18 cellular contexts compared by ENCODE assay signal in the genomic region with DNA sequence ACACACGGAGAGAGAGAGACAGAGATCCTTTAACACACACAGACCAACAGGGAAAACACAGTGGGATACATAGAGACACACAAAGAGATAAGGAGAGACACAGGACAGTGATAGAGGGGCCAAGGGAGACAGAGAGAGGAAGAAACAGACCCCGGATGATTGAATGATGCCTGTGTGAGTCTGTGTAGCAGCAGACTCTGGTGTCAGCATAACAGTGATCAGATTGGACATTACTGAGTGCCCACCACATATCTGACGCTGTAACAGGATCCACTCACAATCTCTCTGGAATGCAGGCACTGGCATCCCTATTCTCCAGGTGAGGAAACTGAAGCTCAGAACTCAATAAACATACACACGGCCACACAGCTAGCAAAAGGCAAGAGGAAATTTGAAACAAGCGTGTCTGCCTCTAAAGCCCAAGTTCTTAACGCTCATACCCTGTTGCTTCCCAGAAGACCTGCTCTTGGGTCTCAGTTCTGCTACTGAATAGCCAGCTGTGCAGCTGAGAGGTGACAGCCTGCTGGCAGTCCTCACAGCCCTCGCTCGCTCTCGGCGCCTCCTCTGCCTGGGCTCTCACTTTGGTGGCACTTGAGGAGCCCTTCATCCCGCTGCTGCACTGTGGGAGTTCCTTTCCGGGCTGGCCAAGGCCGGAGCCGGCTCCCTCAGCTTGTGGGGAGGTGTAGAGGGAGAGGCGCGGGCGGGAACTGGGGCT.
DNase-seq lines count a peak whose midpoint lies in the region; TF ChIP-seq lines count a peak whose summit lies in the region.
"Had no signal": no experiment of that assay in that cellular context is flagged by ENCODE, and none has a peak within 500 bp of the region (broad histone marks: within the 10 kb centered on the region; RNA-seq: fewer than 3 reads in every experiment).

No MANE protein-coding gene starts in this region.

- peaks cover 18% of the 10 kb centered on the region for H3K4me1 ChIP-seq in ectodermal cell (ENCODE audit: control insufficient read depth, insufficient read depth, low read length)
- H3K4me1 ChIP-seq: left lung, thyroid gland had no signal

- H3K36me3 Mint-ChIP-seq in nephron progenitor cell (ENCODE audit: low read depth), result no peaks in the 10 kb centered on the region
- no peaks in the 10 kb centered on the region for H3K36me3 Mint-ChIP-seq in immature natural killer cell
- H3K36me3 Mint-ChIP-seq in type B pancreatic cell, result no peaks in the 10 kb centered on the region
- H3K36me3 Mint-ChIP-seq: activated naive CD8-positive, alpha-beta T cell treated with anti-CD3 and anti-CD28 coated beads for 36 hours; brain; CD4-positive, CD25-positive, alpha-beta regulatory T cell; stimulated activated naive B cell treated with anti-CD40 and anti-IgM and Interleukin-4, amounts not matched to agents 10 μg/mL and 1 μg/mL and 100 μg/mL, for 72 hours had no signal

- H3K9me3 Mint-ChIP-seq in nephron progenitor cell (no peaks in the 10 kb centered on the region), immature natural killer cell (peaks cover 0 to 2% (median 0%) of the 10 kb centered on the region in 6 donors), type B pancreatic cell (no peaks in the 10 kb centered on the region)
- H3K9me3 Mint-ChIP-seq: activated naive CD8-positive, alpha-beta T cell treated with anti-CD3 and anti-CD28 coated beads for 36 hours; activated T-helper 17 cell treated with anti-CD3 and anti-CD28 coated beads, Interleukin-2, amount 50 U/mL, for 72 hours; CD4-positive, CD25-positive, alpha-beta regulatory T cell had no signal

- H3K27me3 ChIP-seq in ectodermal cell (ENCODE audit: control insufficient read depth, insufficient read depth, low read length, poor library complexity, severe bottlenecking), result no peaks in the 10 kb centered on the region
- H3K27me3 ChIP-seq: thyroid gland had no signal

- no peak overlapping the region for H3K4me3 ChIP-seq in ectodermal cell (ENCODE audit: insufficient read depth, low read depth, low read length)
- H3K4me3 ChIP-seq: coronary artery, left lung, thyroid gland had no signal

- no peak overlapping the region for H3K4me3 Mint-ChIP-seq in nephron progenitor cell
- H3K4me3 Mint-ChIP-seq in immature natural killer cell, result no peak overlapping the region
- H3K4me3 Mint-ChIP-seq in type B pancreatic cell, result no peak overlapping the region
- H3K4me3 Mint-ChIP-seq: activated naive CD8-positive, alpha-beta T cell treated with anti-CD3 and anti-CD28 coated beads for 36 hours; activated T-helper 17 cell treated with anti-CD3 and anti-CD28 coated beads, Interleukin-2, amount 50 U/mL, for 72 hours; CD4-positive, CD25-positive, alpha-beta regulatory T cell; stimulated activated naive B cell treated with anti-CD40 and anti-IgM and Interleukin-4, amounts not matched to agents 10 μg/mL and 1 μg/mL and 100 μg/mL, for 72 hours had no signal

- no peaks in the 10 kb centered on the region for H3K36me3 ChIP-seq in ectodermal cell (ENCODE audit: control insufficient read depth, insufficient read depth, low read length)
- H3K36me3 ChIP-seq: left lung, thyroid gland had no signal

- H3K9me3 ChIP-seq in ectodermal cell (ENCODE audit: control insufficient read depth, low read length), result no peaks in the 10 kb centered on the region
- H3K9me3 ChIP-seq: left lung, thyroid gland had no signal

- peaks cover 56% of the 10 kb centered on the region for H3K4me1 Mint-ChIP-seq in nephron progenitor cell
- H3K4me1 Mint-ChIP-seq in immature natural killer cell, result no peaks in the 10 kb centered on the region
- peaks cover 7% of the 10 kb centered on the region for H3K4me1 Mint-ChIP-seq in type B pancreatic cell (ENCODE audit: unreplicated experiment)
- H3K4me1 Mint-ChIP-seq: activated naive CD8-positive, alpha-beta T cell treated with anti-CD3 and anti-CD28 coated beads for 36 hours; activated T-helper 17 cell treated with anti-CD3 and anti-CD28 coated beads, Interleukin-2, amount 50 U/mL, for 72 hours; CD4-positive, CD25-positive, alpha-beta regulatory T cell; stimulated activated naive B cell treated with anti-CD40 and anti-IgM and Interleukin-4, amounts not matched to agents 10 μg/mL and 1 μg/mL and 100 μg/mL, for 72 hours had no signal

- H3K27ac Mint-ChIP-seq in nephron progenitor cell (no peak overlapping the region), immature natural killer cell (no peak overlapping the region), type B pancreatic cell (no peak overlapping the region)
- H3K27ac Mint-ChIP-seq: activated naive CD8-positive, alpha-beta T cell treated with anti-CD3 and anti-CD28 coated beads for 36 hours; activated T-helper 17 cell treated with anti-CD3 and anti-CD28 coated beads, Interleukin-2, amount 50 U/mL, for 72 hours; CD4-positive, CD25-positive, alpha-beta regulatory T cell; stimulated activated naive B cell treated with anti-CD40 and anti-IgM and Interleukin-4, amounts not matched to agents 10 μg/mL and 1 μg/mL and 100 μg/mL, for 72 hours had no signal

- H3K27ac ChIP-seq in ectodermal cell (ENCODE audit: insufficient read depth, low read depth, low read length, poor library complexity, severe bottlenecking), result peak overlapping the region; percentile 92
- H3K27ac ChIP-seq: coronary artery, left lung, thyroid gland had no signal

- TF ChIP-seq CTCF in nephron progenitor cell (IDR thresholded peaks at IDR 0.05) (no peak), type B pancreatic cell (conservative IDR thresholded peaks at IDR 0.05) (no peak)

- 49 to 51% methylated on average over 16 to 17 of the region's 17 CpGs for WGBS in ectodermal cell, 2 experiments

- DNase-seq in DMS79 treated with DMSO at 0.1 percent for 48 hours (lab: John Stamatoyannopoulos, UW) (peak; percentile 55), NCI-H146 (lab: John Stamatoyannopoulos, UW) (peak; percentile 64), nephron progenitor cell (peak; percentile 51), immature natural killer cell (no peak), type B pancreatic cell (ENCODE audit: extremely low spot score, unreplicated experiment) (no peak), NCI-H187 treated with DMSO at 0.1 percent for 48 hours (lab: John Stamatoyannopoulos, UW) (no peak), dermis blood vessel endothelial cell (no peak)
- DNase-seq: activated naive CD8-positive, alpha-beta T cell treated with anti-CD3 and anti-CD28 coated beads for 36 hours; CD4-positive, CD25-positive, alpha-beta regulatory T cell; DND-41; foreskin melanocyte; left lung; stimulated activated naive B cell treated with anti-CD40 and anti-IgM and Interleukin-4, amounts not matched to agents 10 μg/mL and 1 μg/mL and 100 μg/mL, for 72 hours had no signal

- H3K27me3 Mint-ChIP-seq in nephron progenitor cell (ENCODE audit: low read depth, poor library complexity) (peaks cover 30% of the 10 kb centered on the region), immature natural killer cell (ENCODE audit: low read depth in 3 of 3) (peaks cover 5 to 17% (median 8%) of the 10 kb centered on the region in 3 donors), type B pancreatic cell (peaks cover 34% of the 10 kb centered on the region)

Comparison
In these comparisons a context has a peak if more than half of its experiments do, and no peak if none do; other contexts are left out.
1. DNase-seq: peak in DMS79 treated with DMSO at 0.1 percent for 48 hours (single experiment), NCI-H146 (single experiment) and nephron progenitor cell (single experiment); none in immature natural killer cell (0 of 3), type B pancreatic cell (single experiment), NCI-H187 treated with DMSO at 0.1 percent for 48 hours (single experiment) and dermis blood vessel endothelial cell (single experiment).